Comparison of ENCODE assay signal across 2 cellular contexts in genomic region chr11:69513663-69514062, GRCh38.
TF ChIP-seq lines count a peak whose summit lies in the region.

No MANE protein-coding gene starts in this region.

TF ChIP-seq in IMR-90, 13 proteins besides CTCF, POLR2A, EP300 and RAD21:
- TF ChIP-seq RCOR1 (IDR thresholded peaks at IDR 0.05; ENCODE audit: insufficient replicate concordance, low read length) (no peak), CHD1 (IDR thresholded peaks at IDR 0.05; ENCODE audit: low read depth, low read length) (no peak), NFE2L2 (IDR thresholded peaks at IDR 0.05; ENCODE audit: low read depth, low read length) (no peak), MXI1 (IDR thresholded peaks at IDR 0.05; ENCODE audit: borderline replicate concordance, low read depth, low read length) (no peak), CEBPB (IDR thresholded peaks at IDR 0.05; ENCODE audit: low read depth, low read length) (no peak), BHLHE40 (IDR thresholded peaks at IDR 0.05; ENCODE audit: low read depth, low read length) (no peak), USF2 (IDR thresholded peaks at IDR 0.05; ENCODE audit: low read depth, low read length) (no peak), FOS (IDR thresholded peaks at IDR 0.05; ENCODE audit: low read depth, low read length) (no peak), SMC3 (IDR thresholded peaks at IDR 0.05; ENCODE audit: low read depth, low read length) (no peak)
- TF ChIP-seq, protein P1, sequence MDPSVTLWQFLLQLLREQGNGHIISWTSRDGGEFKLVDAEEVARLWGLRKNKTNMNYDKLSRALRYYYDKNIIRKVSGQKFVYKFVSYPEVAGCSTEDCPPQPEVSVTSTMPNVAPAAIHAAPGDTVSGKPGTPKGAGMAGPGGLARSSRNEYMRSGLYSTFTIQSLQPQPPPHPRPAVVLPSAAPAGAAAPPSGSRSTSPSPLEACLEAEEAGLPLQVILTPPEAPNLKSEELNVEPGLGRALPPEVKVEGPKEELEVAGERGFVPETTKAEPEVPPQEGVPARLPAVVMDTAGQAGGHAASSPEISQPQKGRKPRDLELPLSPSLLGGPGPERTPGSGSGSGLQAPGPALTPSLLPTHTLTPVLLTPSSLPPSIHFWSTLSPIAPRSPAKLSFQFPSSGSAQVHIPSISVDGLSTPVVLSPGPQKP (IDR thresholded peaks at IDR 0.05; ENCODE audit: borderline replicate concordance, low read depth, low read length): no peak

TF ChIP-seq in H1, 55 proteins besides CTCF, POLR2A, EP300 and RAD21:
- TF ChIP-seq BACH1 (IDR thresholded peaks at IDR 0.05; ENCODE audit: low read length): no peak
- no peak for TF ChIP-seq PHF8 (conservative IDR thresholded peaks at IDR 0.05; ENCODE audit: low read depth, low read length)
- no peak for TF ChIP-seq YY1 (IDR thresholded peaks at IDR 0.05; ENCODE audit: low read depth, low read length)
- TF ChIP-seq RXRA (IDR thresholded peaks at IDR 0.05; ENCODE audit: insufficient read depth, low read depth, low read length): no peak
TF ChIP-seq in H1: peak in this region for 0.
